ENCODE assay signal across 18 cellular contexts in genomic region chr2:119102964-119103363, GRCh38.
"Had no signal": no experiment of that assay in that cellular context is flagged by ENCODE, and none has a peak within 500 bp of the region (broad histone marks: within the 10 kb centered on the region; RNA-seq: fewer than 3 reads in every experiment).

No MANE protein-coding gene starts in this region.

- H3K4me1 ChIP-seq: neural progenitor cell, pancreas, parathyroid adenoma, prostate gland, psoas muscle, right atrium auricular region, right lobe of liver, sigmoid colon, spleen had no signal

- H3K36me3 ChIP-seq: neural progenitor cell, neutrophil, ovary, pancreas, prostate gland, right atrium auricular region, right lobe of liver, sigmoid colon, spleen had no signal

- H3K9me3 ChIP-seq: neutrophil, ovary, pancreas, prostate gland, right lobe of liver had no signal

- H3K27ac ChIP-seq: neural progenitor cell, neutrophil, ovary, pancreas, parathyroid adenoma, prostate gland, psoas muscle, right atrium auricular region, right lobe of liver, sigmoid colon, skin epidermis, spleen had no signal

- ATAC-seq: naive thymus-derived CD8-positive, alpha-beta T cell; natural killer cell; natural killer cell treated with Interleukin-12 subunit alpha and Interleukin-12 subunit beta and Interleukin-15 and Interleukin-18, amount 100 ng/mL, for 72 hours; pancreas; psoas muscle; right cardiac atrium; right lobe of liver; sciatic nerve had no signal

- H3K4me3 ChIP-seq: neural progenitor cell, ovary, pancreas, prostate gland, psoas muscle, right atrium auricular region, right lobe of liver, sigmoid colon, skin epidermis, smooth muscle cell, spleen had no signal
